ENCODE assay signal across 1 cellular context in the genomic region with DNA sequence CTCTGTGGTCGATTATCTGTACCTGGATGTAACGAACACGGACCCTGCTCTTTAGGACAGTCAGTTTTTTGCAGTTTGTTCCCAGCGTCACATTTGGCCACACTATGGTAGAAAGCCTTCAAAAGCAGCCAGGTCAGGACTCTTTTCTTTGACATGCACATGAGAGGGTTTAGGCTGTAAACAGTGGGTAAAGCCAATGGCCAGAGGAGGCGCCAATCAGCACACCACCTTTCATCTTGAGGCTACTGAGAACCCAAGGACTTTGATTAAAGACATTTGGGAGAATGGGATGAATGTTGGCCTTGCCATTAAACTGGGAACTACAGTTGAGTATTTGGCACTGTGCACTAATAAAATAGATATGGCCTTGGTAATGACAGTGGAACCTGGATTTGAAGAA.
TF ChIP-seq lines count a peak whose summit lies in the region.

No MANE protein-coding gene starts in this region.

TF ChIP-seq in H1, 55 proteins besides CTCF, POLR2A, EP300 and RAD21 (continued from another document):
- TF ChIP-seq, protein P1, sequence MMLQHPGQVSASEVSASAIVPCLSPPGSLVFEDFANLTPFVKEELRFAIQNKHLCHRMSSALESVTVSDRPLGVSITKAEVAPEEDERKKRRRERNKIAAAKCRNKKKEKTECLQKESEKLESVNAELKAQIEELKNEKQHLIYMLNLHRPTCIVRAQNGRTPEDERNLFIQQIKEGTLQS (IDR thresholded peaks at IDR 0.05; ENCODE audit: insufficient read depth, low read depth, low read length): no peak
- TF ChIP-seq SIN3A (conservative IDR thresholded peaks at IDR 0.05 in 1 of 2, IDR thresholded peaks at IDR 0.05 in 1 of 2; ENCODE audit: low read depth in 1 of 2, low read length in 2 of 2) (no peak), SIRT6 (IDR thresholded peaks at IDR 0.05; ENCODE audit: low read length) (no peak), SP4 (IDR thresholded peaks at IDR 0.05; ENCODE audit: low read length) (no peak), RFX5 (IDR thresholded peaks at IDR 0.05; ENCODE audit: borderline replicate concordance, low read depth, low read length) (no peak), TAF1 (IDR thresholded peaks at IDR 0.05; ENCODE audit: low read depth, low read length) (no peak), SP1 (IDR thresholded peaks at IDR 0.05; ENCODE audit: low read depth, low read length) (no peak), JUND (IDR thresholded peaks at IDR 0.05; ENCODE audit: low read length) (no peak)
- TF ChIP-seq, protein P2, sequence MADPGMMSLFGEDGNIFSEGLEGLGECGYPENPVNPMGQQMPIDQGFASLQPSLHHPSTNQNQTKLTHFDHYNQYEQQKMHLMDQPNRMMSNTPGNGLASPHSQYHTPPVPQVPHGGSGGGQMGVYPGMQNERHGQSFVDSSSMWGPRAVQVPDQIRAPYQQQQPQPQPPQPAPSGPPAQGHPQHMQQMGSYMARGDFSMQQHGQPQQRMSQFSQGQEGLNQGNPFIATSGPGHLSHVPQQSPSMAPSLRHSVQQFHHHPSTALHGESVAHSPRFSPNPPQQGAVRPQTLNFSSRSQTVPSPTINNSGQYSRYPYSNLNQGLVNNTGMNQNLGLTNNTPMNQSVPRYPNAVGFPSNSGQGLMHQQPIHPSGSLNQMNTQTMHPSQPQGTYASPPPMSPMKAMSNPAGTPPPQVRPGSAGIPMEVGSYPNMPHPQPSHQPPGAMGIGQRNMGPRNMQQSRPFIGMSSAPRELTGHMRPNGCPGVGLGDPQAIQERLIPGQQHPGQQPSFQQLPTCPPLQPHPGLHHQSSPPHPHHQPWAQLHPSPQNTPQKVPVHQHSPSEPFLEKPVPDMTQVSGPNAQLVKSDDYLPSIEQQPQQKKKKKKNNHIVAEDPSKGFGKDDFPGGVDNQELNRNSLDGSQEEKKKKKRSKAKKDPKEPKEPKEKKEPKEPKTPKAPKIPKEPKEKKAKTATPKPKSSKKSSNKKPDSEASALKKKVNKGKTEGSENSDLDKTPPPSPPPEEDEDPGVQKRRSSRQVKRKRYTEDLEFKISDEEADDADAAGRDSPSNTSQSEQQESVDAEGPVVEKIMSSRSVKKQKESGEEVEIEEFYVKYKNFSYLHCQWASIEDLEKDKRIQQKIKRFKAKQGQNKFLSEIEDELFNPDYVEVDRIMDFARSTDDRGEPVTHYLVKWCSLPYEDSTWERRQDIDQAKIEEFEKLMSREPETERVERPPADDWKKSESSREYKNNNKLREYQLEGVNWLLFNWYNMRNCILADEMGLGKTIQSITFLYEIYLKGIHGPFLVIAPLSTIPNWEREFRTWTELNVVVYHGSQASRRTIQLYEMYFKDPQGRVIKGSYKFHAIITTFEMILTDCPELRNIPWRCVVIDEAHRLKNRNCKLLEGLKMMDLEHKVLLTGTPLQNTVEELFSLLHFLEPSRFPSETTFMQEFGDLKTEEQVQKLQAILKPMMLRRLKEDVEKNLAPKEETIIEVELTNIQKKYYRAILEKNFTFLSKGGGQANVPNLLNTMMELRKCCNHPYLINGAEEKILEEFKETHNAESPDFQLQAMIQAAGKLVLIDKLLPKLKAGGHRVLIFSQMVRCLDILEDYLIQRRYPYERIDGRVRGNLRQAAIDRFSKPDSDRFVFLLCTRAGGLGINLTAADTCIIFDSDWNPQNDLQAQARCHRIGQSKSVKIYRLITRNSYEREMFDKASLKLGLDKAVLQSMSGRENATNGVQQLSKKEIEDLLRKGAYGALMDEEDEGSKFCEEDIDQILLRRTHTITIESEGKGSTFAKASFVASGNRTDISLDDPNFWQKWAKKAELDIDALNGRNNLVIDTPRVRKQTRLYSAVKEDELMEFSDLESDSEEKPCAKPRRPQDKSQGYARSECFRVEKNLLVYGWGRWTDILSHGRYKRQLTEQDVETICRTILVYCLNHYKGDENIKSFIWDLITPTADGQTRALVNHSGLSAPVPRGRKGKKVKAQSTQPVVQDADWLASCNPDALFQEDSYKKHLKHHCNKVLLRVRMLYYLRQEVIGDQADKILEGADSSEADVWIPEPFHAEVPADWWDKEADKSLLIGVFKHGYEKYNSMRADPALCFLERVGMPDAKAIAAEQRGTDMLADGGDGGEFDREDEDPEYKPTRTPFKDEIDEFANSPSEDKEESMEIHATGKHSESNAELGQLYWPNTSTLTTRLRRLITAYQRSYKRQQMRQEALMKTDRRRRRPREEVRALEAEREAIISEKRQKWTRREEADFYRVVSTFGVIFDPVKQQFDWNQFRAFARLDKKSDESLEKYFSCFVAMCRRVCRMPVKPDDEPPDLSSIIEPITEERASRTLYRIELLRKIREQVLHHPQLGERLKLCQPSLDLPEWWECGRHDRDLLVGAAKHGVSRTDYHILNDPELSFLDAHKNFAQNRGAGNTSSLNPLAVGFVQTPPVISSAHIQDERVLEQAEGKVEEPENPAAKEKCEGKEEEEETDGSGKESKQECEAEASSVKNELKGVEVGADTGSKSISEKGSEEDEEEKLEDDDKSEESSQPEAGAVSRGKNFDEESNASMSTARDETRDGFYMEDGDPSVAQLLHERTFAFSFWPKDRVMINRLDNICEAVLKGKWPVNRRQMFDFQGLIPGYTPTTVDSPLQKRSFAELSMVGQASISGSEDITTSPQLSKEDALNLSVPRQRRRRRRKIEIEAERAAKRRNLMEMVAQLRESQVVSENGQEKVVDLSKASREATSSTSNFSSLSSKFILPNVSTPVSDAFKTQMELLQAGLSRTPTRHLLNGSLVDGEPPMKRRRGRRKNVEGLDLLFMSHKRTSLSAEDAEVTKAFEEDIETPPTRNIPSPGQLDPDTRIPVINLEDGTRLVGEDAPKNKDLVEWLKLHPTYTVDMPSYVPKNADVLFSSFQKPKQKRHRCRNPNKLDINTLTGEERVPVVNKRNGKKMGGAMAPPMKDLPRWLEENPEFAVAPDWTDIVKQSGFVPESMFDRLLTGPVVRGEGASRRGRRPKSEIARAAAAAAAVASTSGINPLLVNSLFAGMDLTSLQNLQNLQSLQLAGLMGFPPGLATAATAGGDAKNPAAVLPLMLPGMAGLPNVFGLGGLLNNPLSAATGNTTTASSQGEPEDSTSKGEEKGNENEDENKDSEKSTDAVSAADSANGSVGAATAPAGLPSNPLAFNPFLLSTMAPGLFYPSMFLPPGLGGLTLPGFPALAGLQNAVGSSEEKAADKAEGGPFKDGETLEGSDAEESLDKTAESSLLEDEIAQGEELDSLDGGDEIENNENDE (IDR thresholded peaks at IDR 0.05; ENCODE audit: insufficient replicate concordance, low read length): no peak
